8 cellular contexts compared by ENCODE assay signal in the genomic region with DNA sequence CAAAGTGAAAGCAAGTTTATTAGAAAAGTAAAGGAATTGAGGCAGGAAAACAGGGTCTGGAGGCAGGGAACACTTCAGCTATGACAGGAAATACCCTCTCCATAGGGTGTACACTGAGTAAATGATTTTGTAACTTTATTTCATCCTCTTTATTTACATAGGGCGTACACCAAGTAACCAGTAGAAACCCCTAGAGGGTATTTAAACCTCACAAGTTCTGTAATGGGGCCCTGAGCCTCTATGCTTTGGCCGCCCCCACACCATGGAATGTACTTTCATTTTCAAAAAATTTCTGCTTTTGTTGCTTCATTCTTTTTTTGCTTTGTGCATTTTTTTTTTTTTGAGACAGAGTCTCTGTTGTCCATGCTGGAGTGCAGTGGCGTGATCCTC. TPM values are rescaled to one million over a fixed set of nuclear protein-coding genes. Genes with fewer than 3 reads are reported as not detected.
A peak's percentile ranks its signal among the peaks of the same experiment; 100 is the strongest.
DNase-seq lines count a peak whose midpoint lies in the region; ATAC-seq, FAIRE-seq and TF ChIP-seq lines count a peak whose summit lies in the region.

No MANE protein-coding gene starts in this region.

- H3K27ac Mint-ChIP-seq in HFFc6 (peak overlapping the region; percentile 89), mesothelial cell of epicardium (peak overlapping the region; percentile 95)

- H3K4me3 ChIP-seq in ACC112 (ENCODE audit: low read depth, low read length) (peak overlapping the region; percentile 96), ascending aorta (peak overlapping the region; percentile 83 to 91)

- H3K27me3 Mint-ChIP-seq in HFFc6 (ENCODE audit: insufficient read depth) = no peaks in the 10 kb centered on the region; the same call in 1 of the 2 replicates
- no peaks in the 10 kb centered on the region for H3K27me3 Mint-ChIP-seq in mesothelial cell of epicardium (ENCODE audit: low read depth)

- H3K9me3 Mint-ChIP-seq in HFFc6 (no peaks in the 10 kb centered on the region), mesothelial cell of epicardium (no peaks in the 10 kb centered on the region)

- intact Hi-C loops in ascending aorta (cut with DNase I) = loop anchor here (2.0 to 5.0 kb wide), 2 partner anchors 32 to 661 kb away; a partner anchor contains a TSS

- H3K27ac ChIP-seq in ACC112 (ENCODE audit: low read depth, low read length) = peak overlapping the region; percentile 97
- H3K27ac ChIP-seq in ascending aorta = peak overlapping the region; percentile 86 to 87

- H3K27me3 ChIP-seq in ACC112 (ENCODE audit: insufficient read depth, low read length) = no peaks in the 10 kb centered on the region
- no peaks in the 10 kb centered on the region for H3K27me3 ChIP-seq in ascending aorta

- H3K4me3 Mint-ChIP-seq in HFFc6 (peak overlapping the region; percentile 93), mesothelial cell of epicardium (peak overlapping the region; percentile 83)

- no peak overlapping the region for H2AFZ ChIP-seq in ACC112 (ENCODE audit: low read length, unreplicated experiment)

- H3K79me2 ChIP-seq in ACC112 (ENCODE audit: control insufficient read depth, insufficient read depth, low read length, unreplicated experiment) = peaks cover 20% of the 10 kb centered on the region

- TF ChIP-seq CTCF in HFFc6 (IDR thresholded peaks at IDR 0.05) (no peak), ascending aorta (IDR thresholded peaks at IDR 0.05) (no peak), mesothelial cell of epicardium (IDR thresholded peaks at IDR 0.05; ENCODE audit: unreplicated experiment) (no peak)

- H3K4me1 Mint-ChIP-seq in HFFc6 (ENCODE audit: low read depth) (peaks cover 31% of the 10 kb centered on the region), mesothelial cell of epicardium (peaks cover 30% of the 10 kb centered on the region)

- no peak for FAIRE-seq in GM12892 (lab: Jason Lieb, UNC)

- H3K4me1 ChIP-seq in ACC112 (ENCODE audit: control insufficient read depth, insufficient read depth, low read length, unreplicated experiment) = peaks cover 37% of the 10 kb centered on the region
- peaks cover 8 to 14% of the 10 kb centered on the region in 2 donors for H3K4me1 ChIP-seq in ascending aorta

- ATAC-seq in GM21423 (IDR thresholded peaks at IDR 0.05; ENCODE audit: unreplicated experiment) = no peak

- DNase-seq in HFFc6 (no peak), ascending aorta (ENCODE audit: low spot score in 2 of 2) (no peak), mesothelial cell of epicardium (ENCODE audit: low spot score in 2 of 2, unreplicated experiment in 2 of 2) (no peak), cerebellar cortex (ENCODE audit: low spot score) (no peak), NCI-H1436 (lab: John Stamatoyannopoulos, UW) (no peak), GM12892 (ENCODE audit: insufficient read length) (no peak)

- peaks cover 33% of the 10 kb centered on the region for H3K36me3 Mint-ChIP-seq in HFFc6 (ENCODE audit: low read depth)
- H3K36me3 Mint-ChIP-seq in mesothelial cell of epicardium = peaks cover 8% of the 10 kb centered on the region

- H3K9me3 ChIP-seq in ascending aorta = no peaks in the 10 kb centered on the region

- H3K36me3 ChIP-seq in ACC112 (ENCODE audit: insufficient read depth, low read length) = peaks cover 11% of the 10 kb centered on the region; the same call in 1 of the 2 replicates
- peaks cover 0 to 10% of the 10 kb centered on the region in 2 donors for H3K36me3 ChIP-seq in ascending aorta

- TF ChIP-seq POLR2A in GM12892 (IDR thresholded peaks at IDR 0.05; ENCODE audit: low read depth, low read length) = no peak

RNA-seq across cellular contexts. Expression of a gene that starts 1.4 kb away (rescaled TPM):
- 10 to 100 TPM; 25.6 to 31.0 (median 28.2) TPM for total RNA-seq in HFFc6 (2021; fragmentation: NEBNext Ultra II Directional; extraction: Animal tissue kit (Norgen Biotek cat#: 25700))
- total RNA-seq in ascending aorta (34.1 TPM), mesothelial cell of epicardium (27.0 to 32.5 TPM (median 31.0 TPM) in 3 replicates)
- polyA plus RNA-seq in GM12892 (2012; ENCODE audit: missing spikeins) = 51.5 TPM

RNA-seq across cellular contexts. Expression of a gene that starts 15.3 kb away (rescaled TPM):
- 1 to 10 TPM in 5 of 6 experiments, under 1 TPM in 1; 0.79 to 2.0 (median 1.5) TPM for total RNA-seq in HFFc6 (2021; fragmentation: NEBNext Ultra II Directional; extraction: Animal tissue kit (Norgen Biotek cat#: 25700))
- total RNA-seq in ascending aorta (not detected), mesothelial cell of epicardium (4.3 to 5.0 TPM (median 5.0 TPM) in 3 replicates)
- 0.13 TPM for polyA plus RNA-seq in GM12892 (2012; ENCODE audit: missing spikeins)

RNA-seq across cellular contexts. Expression of a gene that starts 40.8 kb away (rescaled TPM):
- 10 to 100 TPM; 29.8 to 43.7 (median 31.5) TPM for total RNA-seq in HFFc6 (2021; fragmentation: NEBNext Ultra II Directional; extraction: Animal tissue kit (Norgen Biotek cat#: 25700))
- total RNA-seq in ascending aorta = 246 TPM
- 46.0 to 47.7 TPM (median 46.5 TPM) in 3 replicates for total RNA-seq in mesothelial cell of epicardium
- polyA plus RNA-seq in GM12892 (2012; ENCODE audit: missing spikeins) = 2.2 TPM
